In the genomic region with DNA sequence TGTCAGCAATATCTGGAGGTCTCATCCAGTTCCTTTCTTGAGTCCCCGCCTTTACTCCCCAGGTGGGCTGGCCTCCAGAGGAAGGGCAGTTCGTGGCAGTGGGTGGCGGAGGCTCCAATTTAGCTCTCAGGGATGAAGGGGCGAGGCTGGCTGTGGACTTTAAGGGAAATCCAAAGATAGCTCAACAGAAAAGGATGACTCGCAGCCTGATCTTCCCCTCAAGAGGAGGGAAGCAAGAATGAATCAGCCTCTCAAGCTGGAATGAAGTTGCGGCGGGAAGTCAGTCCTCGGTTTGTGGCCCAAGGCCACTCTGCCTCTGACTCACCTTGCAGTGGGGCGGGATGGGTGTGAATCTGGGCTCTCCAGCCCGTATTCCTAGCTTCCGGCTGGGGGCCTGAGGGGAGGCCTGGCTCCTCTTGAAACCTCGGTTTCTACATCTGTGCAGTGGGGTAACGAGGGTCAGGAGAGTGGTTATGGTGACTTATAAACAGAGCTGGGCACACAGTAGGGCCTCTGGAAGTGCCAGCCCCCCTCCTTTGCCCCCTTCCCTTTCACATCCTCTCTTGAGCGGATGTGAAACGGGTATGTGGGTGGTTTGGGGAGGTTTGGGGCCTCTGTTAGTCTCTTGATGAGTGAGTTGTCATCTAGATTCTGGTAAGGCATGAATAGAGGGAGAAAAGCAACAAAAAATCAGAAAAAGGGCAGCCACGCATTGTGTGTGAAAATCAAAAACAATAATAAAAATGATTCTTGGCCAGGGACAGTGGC, we compare ENCODE assay signal across 1 cellular context.
TF ChIP-seq lines count a peak whose summit lies in the region.

No MANE protein-coding gene starts in this region.

TF ChIP-seq in GM12878, 131 proteins besides CTCF, POLR2A, EP300 and RAD21 (continued from another document and continues in another):
- peak; percentile 56; the same call in 1 of the 2 replicates for TF ChIP-seq RB1 (IDR thresholded peaks at IDR 0.05; ENCODE audit: borderline replicate concordance)
- TF ChIP-seq SUZ12 (IDR thresholded peaks at IDR 0.05; ENCODE audit: unreplicated experiment) = no peak
- TF ChIP-seq RELA (IDR thresholded peaks at IDR 0.05; ENCODE audit: borderline replicate concordance, partially characterized antibody) = peak; percentile 96
- peak; percentile 100 for TF ChIP-seq EED (IDR thresholded peaks at IDR 0.05; ENCODE audit: low read depth)
- peak; percentile 99 for TF ChIP-seq RCOR1 (conservative IDR thresholded peaks at IDR 0.05; ENCODE audit: low read depth, low read length)
- TF ChIP-seq, protein P1, sequence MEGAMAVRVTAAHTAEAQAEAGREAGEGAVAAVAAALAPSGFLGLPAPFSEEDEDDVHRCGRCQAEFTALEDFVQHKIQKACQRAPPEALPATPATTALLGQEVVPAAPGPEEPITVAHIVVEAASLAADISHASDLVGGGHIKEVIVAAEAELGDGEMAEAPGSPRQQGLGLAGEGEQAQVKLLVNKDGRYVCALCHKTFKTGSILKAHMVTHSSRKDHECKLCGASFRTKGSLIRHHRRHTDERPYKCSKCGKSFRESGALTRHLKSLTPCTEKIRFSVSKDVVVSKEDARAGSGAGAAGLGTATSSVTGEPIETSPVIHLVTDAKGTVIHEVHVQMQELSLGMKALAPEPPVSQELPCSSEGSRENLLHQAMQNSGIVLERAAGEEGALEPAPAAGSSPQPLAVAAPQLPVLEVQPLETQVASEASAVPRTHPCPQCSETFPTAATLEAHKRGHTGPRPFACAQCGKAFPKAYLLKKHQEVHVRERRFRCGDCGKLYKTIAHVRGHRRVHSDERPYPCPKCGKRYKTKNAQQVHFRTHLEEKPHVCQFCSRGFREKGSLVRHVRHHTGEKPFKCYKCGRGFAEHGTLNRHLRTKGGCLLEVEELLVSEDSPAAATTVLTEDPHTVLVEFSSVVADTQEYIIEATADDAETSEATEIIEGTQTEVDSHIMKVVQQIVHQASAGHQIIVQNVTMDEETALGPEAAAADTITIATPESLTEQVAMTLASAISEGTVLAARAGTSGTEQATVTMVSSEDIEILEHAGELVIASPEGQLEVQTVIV (IDR thresholded peaks at IDR 0.05; ENCODE audit: borderline replicate concordance, partially characterized antibody) = no peak
- no peak for TF ChIP-seq FOXK2 (IDR thresholded peaks at IDR 0.05)
- peak; percentile 51 for TF ChIP-seq NR2C1 (IDR thresholded peaks at IDR 0.05)
- TF ChIP-seq, protein P2, sequence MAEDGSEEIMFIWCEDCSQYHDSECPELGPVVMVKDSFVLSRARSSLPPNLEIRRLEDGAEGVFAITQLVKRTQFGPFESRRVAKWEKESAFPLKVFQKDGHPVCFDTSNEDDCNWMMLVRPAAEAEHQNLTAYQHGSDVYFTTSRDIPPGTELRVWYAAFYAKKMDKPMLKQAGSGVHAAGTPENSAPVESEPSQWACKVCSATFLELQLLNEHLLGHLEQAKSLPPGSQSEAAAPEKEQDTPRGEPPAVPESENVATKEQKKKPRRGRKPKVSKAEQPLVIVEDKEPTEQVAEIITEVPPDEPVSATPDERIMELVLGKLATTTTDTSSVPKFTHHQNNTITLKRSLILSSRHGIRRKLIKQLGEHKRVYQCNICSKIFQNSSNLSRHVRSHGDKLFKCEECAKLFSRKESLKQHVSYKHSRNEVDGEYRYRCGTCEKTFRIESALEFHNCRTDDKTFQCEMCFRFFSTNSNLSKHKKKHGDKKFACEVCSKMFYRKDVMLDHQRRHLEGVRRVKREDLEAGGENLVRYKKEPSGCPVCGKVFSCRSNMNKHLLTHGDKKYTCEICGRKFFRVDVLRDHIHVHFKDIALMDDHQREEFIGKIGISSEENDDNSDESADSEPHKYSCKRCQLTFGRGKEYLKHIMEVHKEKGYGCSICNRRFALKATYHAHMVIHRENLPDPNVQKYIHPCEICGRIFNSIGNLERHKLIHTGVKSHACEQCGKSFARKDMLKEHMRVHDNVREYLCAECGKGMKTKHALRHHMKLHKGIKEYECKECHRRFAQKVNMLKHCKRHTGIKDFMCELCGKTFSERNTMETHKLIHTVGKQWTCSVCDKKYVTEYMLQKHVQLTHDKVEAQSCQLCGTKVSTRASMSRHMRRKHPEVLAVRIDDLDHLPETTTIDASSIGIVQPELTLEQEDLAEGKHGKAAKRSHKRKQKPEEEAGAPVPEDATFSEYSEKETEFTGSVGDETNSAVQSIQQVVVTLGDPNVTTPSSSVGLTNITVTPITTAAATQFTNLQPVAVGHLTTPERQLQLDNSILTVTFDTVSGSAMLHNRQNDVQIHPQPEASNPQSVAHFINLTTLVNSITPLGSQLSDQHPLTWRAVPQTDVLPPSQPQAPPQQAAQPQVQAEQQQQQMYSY (CRISPR knock-in tag; IDR thresholded peaks at IDR 0.05) = no peak
- peak; percentile 85 for TF ChIP-seq CBFB (IDR thresholded peaks at IDR 0.05; ENCODE audit: low read depth)
- TF ChIP-seq SREBF2 (IDR thresholded peaks at IDR 0.05; ENCODE audit: low read length) = no peak
- peak; percentile 98 for TF ChIP-seq ZBED1 (IDR thresholded peaks at IDR 0.05; ENCODE audit: borderline replicate concordance)
- TF ChIP-seq, protein P3, sequence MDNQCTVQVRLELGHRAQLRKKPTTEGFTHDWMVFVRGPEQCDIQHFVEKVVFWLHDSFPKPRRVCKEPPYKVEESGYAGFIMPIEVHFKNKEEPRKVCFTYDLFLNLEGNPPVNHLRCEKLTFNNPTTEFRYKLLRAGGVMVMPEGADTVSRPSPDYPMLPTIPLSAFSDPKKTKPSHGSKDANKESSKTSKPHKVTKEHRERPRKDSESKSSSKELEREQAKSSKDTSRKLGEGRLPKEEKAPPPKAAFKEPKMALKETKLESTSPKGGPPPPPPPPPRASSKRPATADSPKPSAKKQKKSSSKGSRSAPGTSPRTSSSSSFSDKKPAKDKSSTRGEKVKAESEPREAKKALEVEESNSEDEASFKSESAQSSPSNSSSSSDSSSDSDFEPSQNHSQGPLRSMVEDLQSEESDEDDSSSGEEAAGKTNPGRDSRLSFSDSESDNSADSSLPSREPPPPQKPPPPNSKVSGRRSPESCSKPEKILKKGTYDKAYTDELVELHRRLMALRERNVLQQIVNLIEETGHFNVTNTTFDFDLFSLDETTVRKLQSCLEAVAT (IDR thresholded peaks at IDR 0.05) = peak; percentile 89
- TF ChIP-seq, protein P4, sequence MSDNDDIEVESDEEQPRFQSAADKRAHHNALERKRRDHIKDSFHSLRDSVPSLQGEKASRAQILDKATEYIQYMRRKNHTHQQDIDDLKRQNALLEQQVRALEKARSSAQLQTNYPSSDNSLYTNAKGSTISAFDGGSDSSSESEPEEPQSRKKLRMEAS (IDR thresholded peaks at IDR 0.05; ENCODE audit: low read depth, low read length) = peak; percentile 58; the same call in 1 of the 2 replicates
- peak; percentile 83; the same call in 1 of the 2 replicates for TF ChIP-seq ZSCAN29 (IDR thresholded peaks at IDR 0.05)
- peak; percentile 98 to 100 for TF ChIP-seq ETV6 (conservative IDR thresholded peaks at IDR 0.05 in 1 of 2, IDR thresholded peaks at IDR 0.05 in 1 of 2; ENCODE audit: borderline replicate concordance in 1 of 2, low read depth in 1 of 2)
- no peak; the same call in 1 of the 2 replicates for TF ChIP-seq CHD1 (IDR thresholded peaks at IDR 0.05; ENCODE audit: low read depth, low read length)
- TF ChIP-seq TCF7 (IDR thresholded peaks at IDR 0.05; ENCODE audit: borderline replicate concordance) = 0 out of 2 replicates have a peak, but pooled peaks have one; percentile 80
- peak; percentile 97 for TF ChIP-seq FOXM1 (IDR thresholded peaks at IDR 0.05; ENCODE audit: low read depth, low read length)
- TF ChIP-seq, protein P5, sequence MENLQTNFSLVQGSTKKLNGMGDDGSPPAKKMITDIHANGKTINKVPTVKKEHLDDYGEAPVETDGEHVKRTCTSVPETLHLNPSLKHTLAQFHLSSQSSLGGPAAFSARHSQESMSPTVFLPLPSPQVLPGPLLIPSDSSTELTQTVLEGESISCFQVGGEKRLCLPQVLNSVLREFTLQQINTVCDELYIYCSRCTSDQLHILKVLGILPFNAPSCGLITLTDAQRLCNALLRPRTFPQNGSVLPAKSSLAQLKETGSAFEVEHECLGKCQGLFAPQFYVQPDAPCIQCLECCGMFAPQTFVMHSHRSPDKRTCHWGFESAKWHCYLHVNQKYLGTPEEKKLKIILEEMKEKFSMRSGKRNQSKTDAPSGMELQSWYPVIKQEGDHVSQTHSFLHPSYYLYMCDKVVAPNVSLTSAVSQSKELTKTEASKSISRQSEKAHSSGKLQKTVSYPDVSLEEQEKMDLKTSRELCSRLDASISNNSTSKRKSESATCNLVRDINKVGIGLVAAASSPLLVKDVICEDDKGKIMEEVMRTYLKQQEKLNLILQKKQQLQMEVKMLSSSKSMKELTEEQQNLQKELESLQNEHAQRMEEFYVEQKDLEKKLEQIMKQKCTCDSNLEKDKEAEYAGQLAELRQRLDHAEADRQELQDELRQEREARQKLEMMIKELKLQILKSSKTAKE (IDR thresholded peaks at IDR 0.05; ENCODE audit: low read depth, poor library complexity, severe bottlenecking) = peak; percentile 94
- peak; percentile 59; the same call in 1 of the 2 replicates for TF ChIP-seq POLR2AphosphoS2 (IDR thresholded peaks at IDR 0.05; ENCODE audit: low read depth, low read length)
- TF ChIP-seq, protein P6, sequence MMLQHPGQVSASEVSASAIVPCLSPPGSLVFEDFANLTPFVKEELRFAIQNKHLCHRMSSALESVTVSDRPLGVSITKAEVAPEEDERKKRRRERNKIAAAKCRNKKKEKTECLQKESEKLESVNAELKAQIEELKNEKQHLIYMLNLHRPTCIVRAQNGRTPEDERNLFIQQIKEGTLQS (IDR thresholded peaks at IDR 0.05; ENCODE audit: borderline replicate concordance, extremely low read depth, low read depth, low read length) = no peak
- peak; percentile 51; the same call in 1 of the 2 replicates for TF ChIP-seq CREB1 (IDR thresholded peaks at IDR 0.05; ENCODE audit: low read depth)
- peak; percentile 97 for TF ChIP-seq NBN (IDR thresholded peaks at IDR 0.05)
- peak; percentile 91 for TF ChIP-seq LARP7 (IDR thresholded peaks at IDR 0.05)
- peak; percentile 80 for TF ChIP-seq ASH2L (IDR thresholded peaks at IDR 0.05; ENCODE audit: borderline replicate concordance, low read depth)
- peak; percentile 92 for TF ChIP-seq BMI1 (IDR thresholded peaks at IDR 0.05; ENCODE audit: borderline replicate concordance)
- peak; percentile 23; the same call in 1 of the 2 replicates for TF ChIP-seq HCFC1 (IDR thresholded peaks at IDR 0.05; ENCODE audit: low read length)
- peak; percentile 78 to 80 for TF ChIP-seq BHLHE40 (IDR thresholded peaks at IDR 0.05; ENCODE audit: borderline replicate concordance in 1 of 2, low read depth in 2 of 2, low read length in 1 of 2)
- TF ChIP-seq, protein P7, sequence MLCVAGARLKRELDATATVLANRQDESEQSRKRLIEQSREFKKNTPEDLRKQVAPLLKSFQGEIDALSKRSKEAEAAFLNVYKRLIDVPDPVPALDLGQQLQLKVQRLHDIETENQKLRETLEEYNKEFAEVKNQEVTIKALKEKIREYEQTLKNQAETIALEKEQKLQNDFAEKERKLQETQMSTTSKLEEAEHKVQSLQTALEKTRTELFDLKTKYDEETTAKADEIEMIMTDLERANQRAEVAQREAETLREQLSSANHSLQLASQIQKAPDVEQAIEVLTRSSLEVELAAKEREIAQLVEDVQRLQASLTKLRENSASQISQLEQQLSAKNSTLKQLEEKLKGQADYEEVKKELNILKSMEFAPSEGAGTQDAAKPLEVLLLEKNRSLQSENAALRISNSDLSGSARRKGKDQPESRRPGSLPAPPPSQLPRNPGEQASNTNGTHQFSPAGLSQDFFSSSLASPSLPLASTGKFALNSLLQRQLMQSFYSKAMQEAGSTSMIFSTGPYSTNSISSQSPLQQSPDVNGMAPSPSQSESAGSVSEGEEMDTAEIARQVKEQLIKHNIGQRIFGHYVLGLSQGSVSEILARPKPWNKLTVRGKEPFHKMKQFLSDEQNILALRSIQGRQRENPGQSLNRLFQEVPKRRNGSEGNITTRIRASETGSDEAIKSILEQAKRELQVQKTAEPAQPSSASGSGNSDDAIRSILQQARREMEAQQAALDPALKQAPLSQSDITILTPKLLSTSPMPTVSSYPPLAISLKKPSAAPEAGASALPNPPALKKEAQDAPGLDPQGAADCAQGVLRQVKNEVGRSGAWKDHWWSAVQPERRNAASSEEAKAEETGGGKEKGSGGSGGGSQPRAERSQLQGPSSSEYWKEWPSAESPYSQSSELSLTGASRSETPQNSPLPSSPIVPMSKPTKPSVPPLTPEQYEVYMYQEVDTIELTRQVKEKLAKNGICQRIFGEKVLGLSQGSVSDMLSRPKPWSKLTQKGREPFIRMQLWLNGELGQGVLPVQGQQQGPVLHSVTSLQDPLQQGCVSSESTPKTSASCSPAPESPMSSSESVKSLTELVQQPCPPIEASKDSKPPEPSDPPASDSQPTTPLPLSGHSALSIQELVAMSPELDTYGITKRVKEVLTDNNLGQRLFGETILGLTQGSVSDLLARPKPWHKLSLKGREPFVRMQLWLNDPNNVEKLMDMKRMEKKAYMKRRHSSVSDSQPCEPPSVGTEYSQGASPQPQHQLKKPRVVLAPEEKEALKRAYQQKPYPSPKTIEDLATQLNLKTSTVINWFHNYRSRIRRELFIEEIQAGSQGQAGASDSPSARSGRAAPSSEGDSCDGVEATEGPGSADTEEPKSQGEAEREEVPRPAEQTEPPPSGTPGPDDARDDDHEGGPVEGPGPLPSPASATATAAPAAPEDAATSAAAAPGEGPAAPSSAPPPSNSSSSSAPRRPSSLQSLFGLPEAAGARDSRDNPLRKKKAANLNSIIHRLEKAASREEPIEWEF (IDR thresholded peaks at IDR 0.05; ENCODE audit: insufficient replicate concordance, low read depth, low read length) = peak; percentile 33
- TF ChIP-seq SRF (IDR thresholded peaks at IDR 0.05; ENCODE audit: low read depth in 2 of 2, low read length in 2 of 2) = peak in 1 of 2 experiments; percentile 87; a peak in 2 of 4 replicates
- TF ChIP-seq KAT2A (conservative IDR thresholded peaks at IDR 0.05; ENCODE audit: control insufficient read depth, low read depth, low read length) = no peak
- TF ChIP-seq, protein P8, sequence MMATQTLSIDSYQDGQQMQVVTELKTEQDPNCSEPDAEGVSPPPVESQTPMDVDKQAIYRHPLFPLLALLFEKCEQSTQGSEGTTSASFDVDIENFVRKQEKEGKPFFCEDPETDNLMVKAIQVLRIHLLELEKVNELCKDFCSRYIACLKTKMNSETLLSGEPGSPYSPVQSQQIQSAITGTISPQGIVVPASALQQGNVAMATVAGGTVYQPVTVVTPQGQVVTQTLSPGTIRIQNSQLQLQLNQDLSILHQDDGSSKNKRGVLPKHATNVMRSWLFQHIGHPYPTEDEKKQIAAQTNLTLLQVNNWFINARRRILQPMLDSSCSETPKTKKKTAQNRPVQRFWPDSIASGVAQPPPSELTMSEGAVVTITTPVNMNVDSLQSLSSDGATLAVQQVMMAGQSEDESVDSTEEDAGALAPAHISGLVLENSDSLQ (IDR thresholded peaks at IDR 0.05) = peak; percentile 83
- peak; percentile 90; the same call in 1 of the 2 replicates for TF ChIP-seq PML (IDR thresholded peaks at IDR 0.05; ENCODE audit: low read length)
